In genomic region chr9:136613824-136614371, GRCh38 we compare ENCODE assay signal across 19 cellular contexts. TPM values are rescaled to one million over a fixed set of nuclear protein-coding genes. Genes with fewer than 3 reads are reported as not detected.
DNase-seq lines count a peak whose midpoint lies in the region; ATAC-seq and TF ChIP-seq lines count a peak whose summit lies in the region.
"Had no signal": no experiment of that assay in that cellular context is flagged by ENCODE, and none has a peak within 500 bp of the region (broad histone marks: within the 10 kb centered on the region; RNA-seq: fewer than 3 reads in every experiment).

No MANE protein-coding gene starts in this region.

- H3K9me3 Mint-ChIP-seq in WTC11: no peaks in the 10 kb centered on the region
- H3K9me3 Mint-ChIP-seq: naive B cell had no signal

- WGBS in gastroesophageal sphincter (ENCODE audit: low coverage in 1 of 2), 2 donors: no CpG with 5 or more reads among the region's 19 CpGs

- peaks cover 0 to 4% (median 0%) of the 10 kb centered on the region in 11 experiments; a peak in 1 of 22 replicates for H4K20me1 ChIP-seq in BLaER1 treated with 17β-estradiol and CSF1 and Interleukin-3, amounts not matched to agents 10 nM and 100 nM

- no peak overlapping the region; a peak in 1 of 22 replicates for H3K9ac ChIP-seq in BLaER1 treated with 17β-estradiol and CSF1 and Interleukin-3, amounts not matched to agents 10 nM and 100 nM
- H3K9ac ChIP-seq: GM23248 had no signal

- H3K4me1 ChIP-seq in BLaER1 treated with 17β-estradiol and CSF1 and Interleukin-3, amounts not matched to agents 10 nM and 100 nM: peaks cover 47 to 69% (median 63%) of the 10 kb centered on the region in 10 experiments
- peaks cover 0 to 22% (median 0%) of the 10 kb centered on the region in 3 donors for H3K4me1 ChIP-seq in gastroesophageal sphincter

- H3K36me3 ChIP-seq in BLaER1 treated with 17β-estradiol and CSF1 and Interleukin-3, amounts not matched to agents 10 nM and 100 nM: no peaks in the 10 kb centered on the region
- H3K36me3 ChIP-seq in gastroesophageal sphincter: no peaks in the 10 kb centered on the region
- H3K36me3 ChIP-seq: left lung had no signal

- H3K4me2 ChIP-seq in BLaER1 treated with 17β-estradiol and CSF1 and Interleukin-3, amounts not matched to agents 10 nM and 100 nM: peak overlapping the region in 6 of 11 experiments; percentile 6 to 24 (median 18); a peak in 6 of 22 replicates

- H3K36me3 Mint-ChIP-seq in WTC11: no peaks in the 10 kb centered on the region
- H3K36me3 Mint-ChIP-seq: naive B cell had no signal

- ATAC-seq in WTC11 (no peak), gastroesophageal sphincter (peak; percentile 2), GM18520 (IDR thresholded peaks at IDR 0.05; ENCODE audit: unreplicated experiment) (no peak)

- CTCF ChIA-PET in WTC11 (lab: Charles Lee): interaction anchor here (0.6 to 2.3 kb wide), 3 partner anchors 10 to 754 kb away, joined by 3 to 6 read pairs (median 6); no protein-coding TSS in a partner anchor

- H3K27ac ChIP-seq in BLaER1 treated with 17β-estradiol and CSF1 and Interleukin-3, amounts not matched to agents 10 nM and 100 nM: no peak overlapping the region
- H3K27ac ChIP-seq in gastroesophageal sphincter (peak overlapping the region in 3 of 4 donors; percentile 42 to 59 (median 55)), skin epidermis (peak overlapping the region in 15 of 21 experiments; percentile 26 to 82 (median 64))
- H3K27ac ChIP-seq: GM23248, HL-60 had no signal

- no peak for TF ChIP-seq EP300 in gastroesophageal sphincter (IDR thresholded peaks at IDR 0.05)

- TF ChIP-seq CTCF in WTC11 (IDR thresholded peaks at IDR 0.05) (no peak), gastroesophageal sphincter (IDR thresholded peaks at IDR 0.05) (no peak)

- H3K9me3 ChIP-seq in BLaER1 treated with 17β-estradiol and CSF1 and Interleukin-3, amounts not matched to agents 10 nM and 100 nM (replicated peaks in 1 of 11): no peaks in the 10 kb centered on the region
- H3K9me3 ChIP-seq in gastroesophageal sphincter: no peaks in the 10 kb centered on the region
- H3K9me3 ChIP-seq: left lung had no signal

- POLR2A ChIA-PET in WTC11 (lab: Charles Lee): no interaction called here

- H3K27me3 Mint-ChIP-seq in WTC11 (ENCODE audit: low read depth): no peaks in the 10 kb centered on the region; the same call in 1 of the 2 replicates

- H3K27ac Mint-ChIP-seq in WTC11: no peak overlapping the region
- H3K27ac Mint-ChIP-seq: naive B cell had no signal

- peaks cover 0 to 20% (median 0%) of the 10 kb centered on the region in 11 experiments; a peak in 6 of 22 replicates for H3K27me3 ChIP-seq in BLaER1 treated with 17β-estradiol and CSF1 and Interleukin-3, amounts not matched to agents 10 nM and 100 nM
- no peaks in the 10 kb centered on the region for H3K27me3 ChIP-seq in gastroesophageal sphincter
- H3K27me3 ChIP-seq: left lung had no signal

- H3K4me3 ChIP-seq in BLaER1 treated with 17β-estradiol and CSF1 and Interleukin-3, amounts not matched to agents 10 nM and 100 nM: no peak overlapping the region
- H3K4me3 ChIP-seq in gastroesophageal sphincter (no peak overlapping the region), skin epidermis (no peak overlapping the region)
- H3K4me3 ChIP-seq: GM23248, left lung had no signal

- no peak for DNase-seq in WTC11 (ENCODE audit: low spot score)
- DNase-seq in NCI-H2196 treated with DMSO at 0.1 percent for 48 hours (lab: John Stamatoyannopoulos, UW; ENCODE audit: unreplicated experiment): no peak
- DNase-seq in iPS-NIHi7 (ENCODE audit: extremely low spot score): no peak
- no peak for DNase-seq in iPS-NIHi11 (ENCODE audit: low spot score)
- DNase-seq: activated CD4-positive, alpha-beta T cell treated with anti-CD3 and anti-CD28 coated beads for 48 hours; activated naive CD4-positive, alpha-beta T cell treated with Interleukin-2 at 50 U/mL for 16 hours; activated T-cell treated with anti-CD3 and anti-CD28 coated beads for 4 hours; anterior cingulate cortex; KBM-7; naive B cell; NCI-H526; stimulated activated naive CD4-positive, alpha-beta T cell had no signal

- H3K4me1 Mint-ChIP-seq in WTC11: peaks cover 8% of the 10 kb centered on the region

- H3K4me3 Mint-ChIP-seq in WTC11: no peak overlapping the region
- H3K4me3 Mint-ChIP-seq: naive B cell had no signal

- no peak for TF ChIP-seq POLR2A in gastroesophageal sphincter (IDR thresholded peaks at IDR 0.05)

TF ChIP-seq in WTC11, 78 proteins besides CTCF, POLR2A, EP300 and RAD21:
- peak; percentile 47; the same call in 1 of the 2 replicates for TF ChIP-seq ZNF423 (CRISPR knock-in tag; IDR thresholded peaks at IDR 0.05)
- TF ChIP-seq AFF4 (CRISPR knock-in tag; IDR thresholded peaks at IDR 0.05; ENCODE audit: borderline replicate concordance): no peak

RNA-seq across cellular contexts. Expression of gene EGFL7, which starts 48.8 kb away (rescaled TPM):
- total RNA-seq in WTC11 (2021): 54.6 to 64.9 TPM (median 62.8 TPM) in 3 replicates
- total RNA-seq in gastroesophageal sphincter: 10 to 100 TPM; 38.8 to 81.0 (median 56.4) TPM

Comparison
In these comparisons a context has a peak if more than half of its experiments do, and no peak if none do; other contexts are left out.
1. H3K27ac ChIP-seq: peak in gastroesophageal sphincter (3 of 4) and skin epidermis (15 of 21); none in BLaER1 treated with 17β-estradiol and CSF1 and Interleukin-3, amounts not matched to agents 10 nM and 100 nM (0 of 11).